ENCODE assay signal across 8 cellular contexts in the genomic region with DNA sequence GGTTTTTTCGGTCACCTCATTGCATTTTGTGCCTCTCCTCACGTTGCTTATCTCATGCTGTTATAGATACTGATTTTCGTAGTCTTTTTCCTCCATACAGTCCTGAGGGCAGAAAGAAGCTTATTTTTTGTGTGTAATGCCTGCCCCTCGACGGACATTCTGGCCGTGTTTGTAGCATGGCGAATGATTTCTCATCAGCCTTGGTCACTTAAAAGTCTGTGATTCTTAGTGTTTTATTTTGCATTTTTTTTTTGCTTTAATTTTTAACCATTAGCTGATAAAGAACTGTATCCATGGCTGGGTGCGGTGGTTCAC. TPM values are rescaled to one million over a fixed set of nuclear protein-coding genes. Genes with fewer than 3 reads are reported as not detected.
DNase-seq lines count a peak whose midpoint lies in the region; ATAC-seq lines count a peak whose summit lies in the region.

No MANE protein-coding gene starts in this region.

- H3K9me3 Mint-ChIP-seq in central memory CD8-positive, alpha-beta T cell: no peaks in the 10 kb centered on the region
- peaks cover 0 to 1% (median 0%) of the 10 kb centered on the region in 11 donors for H3K9me3 Mint-ChIP-seq in naive thymus-derived CD4-positive, alpha-beta T cell

- H3K36me3 Mint-ChIP-seq in central memory CD8-positive, alpha-beta T cell (ENCODE audit: insufficient read depth): peaks cover 21% of the 10 kb centered on the region
- H3K36me3 Mint-ChIP-seq in naive thymus-derived CD4-positive, alpha-beta T cell: peaks cover 12 to 18% (median 14%) of the 10 kb centered on the region in 5 donors

- H3K9me3 ChIP-seq in naive thymus-derived CD4-positive, alpha-beta T cell (ENCODE audit: control insufficient read depth in 2 of 3, low read length in 3 of 3): no peaks in the 10 kb centered on the region

- peaks cover 0 to 3% (median 0%) of the 10 kb centered on the region in 3 experiments for H3K36me3 ChIP-seq in naive thymus-derived CD4-positive, alpha-beta T cell (ENCODE audit: control insufficient read depth in 2 of 3, insufficient read depth in 3 of 3, low read length in 3 of 3)

- H3K27me3 ChIP-seq in naive thymus-derived CD4-positive, alpha-beta T cell (ENCODE audit: control insufficient read depth in 2 of 2, insufficient read depth in 2 of 2, low read length in 2 of 2): no peaks in the 10 kb centered on the region

- H3K4me3 Mint-ChIP-seq in central memory CD8-positive, alpha-beta T cell: peak overlapping the region; percentile 94
- peak overlapping the region; percentile 93 to 98 (median 96) for H3K4me3 Mint-ChIP-seq in naive thymus-derived CD4-positive, alpha-beta T cell

- intact Hi-C loops in naive thymus-derived CD4-positive, alpha-beta T cell (cut with micrococcal nuclease): loop anchor here (1.0 to 10.0 kb wide), 9 partner anchors 16 to 1772 kb away; a partner anchor contains a TSS

- POLR2A ChIA-PET in naive thymus-derived CD4-positive, alpha-beta T cell (lab: Charles Lee): interaction anchor here (0.8 to 1.7 kb wide), 2 partner anchors 8 to 10 kb away, joined by 3 to 6 read pairs; no protein-coding TSS in a partner anchor

- H3K4me3 ChIP-seq in naive thymus-derived CD4-positive, alpha-beta T cell (ENCODE audit: low read length): peak overlapping the region; percentile 76

- no peak for DNase-seq in central memory CD8-positive, alpha-beta T cell (ENCODE audit: low spot score in 2 of 2)
- DNase-seq in naive thymus-derived CD4-positive, alpha-beta T cell: no peak
- DNase-seq in NCI-H69 (lab: John Stamatoyannopoulos, UW) (no peak), HuH-7.5 (ENCODE audit: low spot score) (no peak), OCI-M2 (lab: John Stamatoyannopoulos, UW; ENCODE audit: unreplicated experiment) (no peak), CD1c-positive myeloid dendritic cell (ENCODE audit: extremely low spot score) (no peak)

- H3K27ac Mint-ChIP-seq in central memory CD8-positive, alpha-beta T cell (ENCODE audit: low read depth): peak overlapping the region; percentile 99
- H3K27ac Mint-ChIP-seq in naive thymus-derived CD4-positive, alpha-beta T cell: peak overlapping the region; percentile 25 to 98 (median 94)

- CTCF ChIA-PET in naive thymus-derived CD4-positive, alpha-beta T cell (lab: Charles Lee): interaction anchor here (1.1 to 1.5 kb wide), 2 partner anchors 11 to 20 kb away, joined by 3 to 4 read pairs; no protein-coding TSS in a partner anchor

- peak overlapping the region; percentile 92 for H3K27ac ChIP-seq in naive thymus-derived CD4-positive, alpha-beta T cell (ENCODE audit: low read depth, low read length)

- H3K4me1 ChIP-seq in naive thymus-derived CD4-positive, alpha-beta T cell (ENCODE audit: control insufficient read depth in 2 of 2, insufficient read depth in 2 of 2, low read length in 2 of 2): peaks cover 13 to 18% of the 10 kb centered on the region in 2 donors

- no peaks in the 10 kb centered on the region for H3K27me3 Mint-ChIP-seq in central memory CD8-positive, alpha-beta T cell
- H3K27me3 Mint-ChIP-seq in naive thymus-derived CD4-positive, alpha-beta T cell: peaks cover 0 to 14% (median 9%) of the 10 kb centered on the region in 5 donors

- peak; percentile 22 for ATAC-seq in GM19438 (IDR thresholded peaks at IDR 0.05; ENCODE audit: low read depth, unreplicated experiment)
- peak; percentile 10 for ATAC-seq in HG03460 (IDR thresholded peaks at IDR 0.05; ENCODE audit: unreplicated experiment)
- ATAC-seq in central memory CD8-positive, alpha-beta T cell (replicated peaks; ENCODE audit: extremely low read depth, poor library complexity, severe bottlenecking): peak; percentile 15
- peak; percentile 1 for ATAC-seq in naive thymus-derived CD4-positive, alpha-beta T cell

- peaks cover 27% of the 10 kb centered on the region for H3K4me1 Mint-ChIP-seq in central memory CD8-positive, alpha-beta T cell
- peaks cover 20 to 49% (median 42%) of the 10 kb centered on the region in 7 donors for H3K4me1 Mint-ChIP-seq in naive thymus-derived CD4-positive, alpha-beta T cell

RNA-seq across cellular contexts. Expression of a gene that starts 0.5 kb away (rescaled TPM):
- 10 to 100 TPM in 4 of 5 experiments, 1 to 10 TPM in 1; 8.6 to 28.8 (median 24.8) TPM for total RNA-seq in naive thymus-derived CD4-positive, alpha-beta T cell
- polyA plus RNA-seq in naive thymus-derived CD4-positive, alpha-beta T cell: 10 to 100 TPM in 1 of 2 donors, 1 to 10 TPM in 1; 8.0 to 10.1 TPM

RNA-seq across cellular contexts. Expression of a gene that starts 39.1 kb away (rescaled TPM):
- 1 to 10 TPM in 1 of 5 experiments, under 1 TPM in 4; 0.22 to 3.6 (median 0.60) TPM for total RNA-seq in naive thymus-derived CD4-positive, alpha-beta T cell
- polyA plus RNA-seq in naive thymus-derived CD4-positive, alpha-beta T cell: not detected
